In the genomic region with DNA sequence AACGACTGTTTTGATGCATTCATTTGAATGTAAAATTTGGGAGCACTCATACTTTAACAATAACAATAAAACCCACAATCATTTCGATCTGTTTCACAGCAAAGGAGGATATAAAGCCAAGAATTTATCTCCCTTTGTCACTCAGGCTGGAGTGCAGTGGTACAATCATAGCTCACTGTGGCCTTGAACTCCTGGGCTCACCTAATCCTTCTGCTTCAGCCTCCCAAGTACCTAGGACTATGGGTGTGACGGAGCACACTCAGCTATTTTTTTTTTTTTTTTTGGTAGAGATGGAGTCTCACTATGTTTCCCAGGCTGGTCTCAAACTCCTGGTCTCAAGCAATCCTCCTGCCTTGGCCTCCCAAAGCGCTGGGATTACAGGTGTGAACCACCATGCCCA, we compare ENCODE assay signal across 15 cellular contexts. TPM values are rescaled to one million over a fixed set of nuclear protein-coding genes. Genes with fewer than 3 reads are reported as not detected.
DNase-seq lines count a peak whose midpoint lies in the region; ATAC-seq, FAIRE-seq and TF ChIP-seq lines count a peak whose summit lies in the region.
"Not testable (repeated sequence)": the region's sequence is repeated elsewhere in the genome, so short reads cannot be mapped to it uniquely, and the experiment has no call there.
"Had no signal": no experiment of that assay in that cellular context is flagged by ENCODE, and none has a peak within 500 bp of the region (broad histone marks: within the 10 kb centered on the region; RNA-seq: fewer than 3 reads in every experiment).

No MANE protein-coding gene starts in this region.

- POLR2A ChIA-PET in PC-3 (lab: Charles Lee; ENCODE audit: unreplicated experiment), result not testable (repeated sequence)
- POLR2A ChIA-PET in endothelial cell of umbilical vein (lab: Charles Lee), result interaction anchor here (3.6 kb wide), 1 partner anchor 113 kb away, joined by 25 read pairs; a partner anchor contains a TSS

- not testable (repeated sequence) for H3K4me3 Mint-ChIP-seq in CD4-positive, CD25-positive, alpha-beta regulatory T cell; T-helper 17 cell; mesothelial cell of epicardium

- intact Hi-C loops in PC-3 (cut with micrococcal nuclease); endothelial cell of umbilical vein (cut with micrococcal nuclease): not testable (repeated sequence)

- peaks cover 5 to 12% (median 10%) of the 10 kb centered on the region in 4 donors for H3K4me1 Mint-ChIP-seq in CD4-positive, CD25-positive, alpha-beta regulatory T cell
- H3K4me1 Mint-ChIP-seq in T-helper 17 cell, result not testable (repeated sequence)
- H3K4me1 Mint-ChIP-seq in mesothelial cell of epicardium, result peaks cover 27% of the 10 kb centered on the region

- not testable (repeated sequence) for H3K9me3 ChIP-seq in CD4-positive, CD25-positive, alpha-beta regulatory T cell (ENCODE audit: control insufficient read depth in 2 of 2, low read length in 2 of 2); PC-3 (ENCODE audit: low read length); T-helper 17 cell (ENCODE audit: control insufficient read depth, low read length, poor library complexity, severe bottlenecking); endothelial cell of umbilical vein (replicated peaks; ENCODE audit: control insufficient read depth, insufficient read depth, low read length); hepatocyte (ENCODE audit: low read depth); smooth muscle cell (replicated peaks; ENCODE audit: low read depth)

- 92% methylated on average over 4 of the region's 4 CpGs for WGBS in hepatocyte (ENCODE audit: low lambda C conversion rate, missing lambda C conversion rate)
- 89% methylated on average over 4 of the region's 4 CpGs for WGBS in smooth muscle cell (ENCODE audit: low lambda C conversion rate)

- DNase-seq in CD4-positive, CD25-positive, alpha-beta regulatory T cell; PC-3; T-helper 17 cell; endothelial cell of umbilical vein (ENCODE audit: low read depth, low spot score); hepatocyte (ENCODE audit: low spot score); mesothelial cell of epicardium (ENCODE audit: low spot score in 2 of 2, unreplicated experiment in 2 of 2); smooth muscle cell (lab: John Stamatoyannopoulos, UW; ENCODE audit: unreplicated experiment): not testable (repeated sequence)

- not testable (repeated sequence) for H3K36me3 Mint-ChIP-seq in CD4-positive, CD25-positive, alpha-beta regulatory T cell; T-helper 17 cell (ENCODE audit: low read depth); mesothelial cell of epicardium

- peak overlapping the region; percentile 37 for H3K27ac ChIP-seq in CD4-positive, CD25-positive, alpha-beta regulatory T cell (ENCODE audit: insufficient read depth, low read length, poor library complexity, severe bottlenecking)
- peak overlapping the region; percentile 92 for H3K27ac ChIP-seq in PC-3 (ENCODE audit: low read length)
- peak overlapping the region; percentile 45 for H3K27ac ChIP-seq in endothelial cell of umbilical vein (ENCODE audit: insufficient read depth, low read depth, low read length)
- H3K27ac ChIP-seq in hepatocyte, result peak overlapping the region; percentile 85
- peak overlapping the region; percentile 95 for H3K27ac ChIP-seq in smooth muscle cell (ENCODE audit: low read depth)

- H3K36me3 ChIP-seq in CD4-positive, CD25-positive, alpha-beta regulatory T cell (ENCODE audit: control insufficient read depth, insufficient read depth, low read length); PC-3 (ENCODE audit: low read depth, low read length); endothelial cell of umbilical vein (ENCODE audit: control insufficient read depth in 2 of 2, extremely low read depth in 1 of 2, insufficient read depth in 2 of 2, low read length in 2 of 2); hepatocyte (replicated peaks; ENCODE audit: insufficient read depth, low read depth); smooth muscle cell (ENCODE audit: low read depth): not testable (repeated sequence)

- not testable (repeated sequence) for FAIRE-seq in endothelial cell of umbilical vein (lab: Jason Lieb, UNC)

- TF ChIP-seq CTCF in PC-3 (conservative IDR thresholded peaks at IDR 0.05; ENCODE audit: low read depth, low read length); endothelial cell of umbilical vein (IDR thresholded peaks at IDR 0.05; ENCODE audit: extremely low read depth in 1 of 2, insufficient read depth in 1 of 2, low read depth in 1 of 2, low read length in 2 of 2); hepatocyte (IDR thresholded peaks at IDR 0.05; ENCODE audit: poor library complexity); mesothelial cell of epicardium (IDR thresholded peaks at IDR 0.05; ENCODE audit: unreplicated experiment); smooth muscle cell (IDR thresholded peaks at IDR 0.05; ENCODE audit: borderline replicate concordance, insufficient read depth, poor library complexity, severe bottlenecking): not testable (repeated sequence)

- not testable (repeated sequence) for BruUV-seq in PC-3 (replicated peaks; lab: Mats Ljungman, UMichigan); endothelial cell of umbilical vein (replicated peaks; lab: Mats Ljungman, UMichigan)

- H3F3A ChIP-seq in PC-3 (ENCODE audit: low read length, unreplicated experiment) (peaks cover 11% of the 10 kb centered on the region), smooth muscle cell (ENCODE audit: low read depth) (peaks cover 26% of the 10 kb centered on the region)

- not testable (repeated sequence) for H3K9me1 ChIP-seq in endothelial cell of umbilical vein (replicated peaks; ENCODE audit: control insufficient read depth, extremely low read depth, insufficient read depth, low read length)

- H3K27me3 Mint-ChIP-seq in CD4-positive, CD25-positive, alpha-beta regulatory T cell; T-helper 17 cell; mesothelial cell of epicardium (ENCODE audit: low read depth): not testable (repeated sequence)

- CTCF ChIA-PET in PC-3 (lab: Charles Lee), result not testable (repeated sequence)
- CTCF ChIA-PET in endothelial cell of umbilical vein (lab: Charles Lee), result interaction anchor here (0.9 kb wide), 1 partner anchor 114 kb away, joined by 3 read pairs; a partner anchor contains a TSS

- not testable (repeated sequence) for TF ChIP-seq POLR2A in endothelial cell of umbilical vein (IDR thresholded peaks at IDR 0.05; ENCODE audit: low read depth, low read length)

- dilution Hi-C loops in endothelial cell of umbilical vein (cut with MboI; ENCODE audit: extremely low pct_ligation_motif_present, low sequenced_read_pairs), result not testable (repeated sequence)

- not testable (repeated sequence) for ATAC-seq in CD4-positive, CD25-positive, alpha-beta regulatory T cell (ENCODE audit: low read depth in 2 of 2); PC-3; T-helper 17 cell

- H3K4me2 ChIP-seq in PC-3 (ENCODE audit: low read length), result peak overlapping the region; percentile 67
- not testable (repeated sequence) for H3K4me2 ChIP-seq in endothelial cell of umbilical vein (ENCODE audit: insufficient read depth, low read length); hepatocyte
- peak overlapping the region; percentile 66 for H3K4me2 ChIP-seq in smooth muscle cell

- H3K9me3 Mint-ChIP-seq in CD4-positive, CD25-positive, alpha-beta regulatory T cell; mesothelial cell of epicardium: not testable (repeated sequence)

- H3K9ac ChIP-seq in PC-3 (ENCODE audit: low read length), result peak overlapping the region; percentile 56
- H3K9ac ChIP-seq in endothelial cell of umbilical vein (replicated peaks; ENCODE audit: extremely low read depth, insufficient read depth, low read length); smooth muscle cell (ENCODE audit: low read depth): not testable (repeated sequence)

- H3K4me3 ChIP-seq in CD4-positive, CD25-positive, alpha-beta regulatory T cell (ENCODE audit: low read depth, low read length); PC-3 (ENCODE audit: low read length); endothelial cell of umbilical vein (replicated peaks in 1 of 3; ENCODE audit: insufficient read depth in 1 of 3, low read depth in 1 of 3, low read length in 3 of 3); hepatocyte; smooth muscle cell: not testable (repeated sequence)

- not testable (repeated sequence) for H3K4me1 ChIP-seq in CD4-positive, CD25-positive, alpha-beta regulatory T cell (ENCODE audit: control insufficient read depth, insufficient read depth, low read length, poor library complexity, severe bottlenecking)
- peaks cover 52% of the 10 kb centered on the region for H3K4me1 ChIP-seq in PC-3 (ENCODE audit: insufficient read depth, low read length)
- H3K4me1 ChIP-seq in endothelial cell of umbilical vein (ENCODE audit: control insufficient read depth, extremely low read depth, insufficient read depth, low read length), result peaks cover 39% of the 10 kb centered on the region
- H3K4me1 ChIP-seq in hepatocyte (ENCODE audit: insufficient read depth), result peaks cover 24% of the 10 kb centered on the region
- H3K4me1 ChIP-seq in smooth muscle cell (ENCODE audit: low read depth), result peaks cover 26% of the 10 kb centered on the region

- H3K27me3 ChIP-seq in CD4-positive, CD25-positive, alpha-beta regulatory T cell (ENCODE audit: control insufficient read depth, insufficient read depth, low read length); PC-3 (ENCODE audit: low read length); endothelial cell of umbilical vein (ENCODE audit: control insufficient read depth in 2 of 2, insufficient read depth in 2 of 2, low read length in 2 of 2); hepatocyte; smooth muscle cell (ENCODE audit: low read depth): not testable (repeated sequence)

- not testable (repeated sequence) for H3K9me2 ChIP-seq in PC-3 (replicated peaks; ENCODE audit: low read length); hepatocyte (replicated peaks; ENCODE audit: insufficient read depth)

- H2AFZ ChIP-seq in PC-3 (ENCODE audit: low read length); endothelial cell of umbilical vein (ENCODE audit: low read depth, low read length); hepatocyte; smooth muscle cell (ENCODE audit: low read depth): not testable (repeated sequence)

- H4K20me1 ChIP-seq in PC-3 (ENCODE audit: low read length); endothelial cell of umbilical vein (replicated peaks; ENCODE audit: control insufficient read depth, extremely low read depth, insufficient read depth, low read length); hepatocyte (ENCODE audit: insufficient read depth, poor library complexity, severe bottlenecking); smooth muscle cell (ENCODE audit: low read depth): not testable (repeated sequence)

- not testable (repeated sequence) for H3K27ac Mint-ChIP-seq in CD4-positive, CD25-positive, alpha-beta regulatory T cell
- H3K27ac Mint-ChIP-seq in T-helper 17 cell, result peak overlapping the region; percentile 39
- peak overlapping the region; percentile 88 for H3K27ac Mint-ChIP-seq in mesothelial cell of epicardium

- H3K79me2 ChIP-seq in PC-3 (ENCODE audit: low read length) (peaks cover 43% of the 10 kb centered on the region), hepatocyte (peaks cover 29% of the 10 kb centered on the region), smooth muscle cell (ENCODE audit: low read depth) (peaks cover 13% of the 10 kb centered on the region)
- not testable (repeated sequence) for H3K79me2 ChIP-seq in endothelial cell of umbilical vein (ENCODE audit: control insufficient read depth, insufficient read depth, low read length)

RNA-seq across cellular contexts. Expression of a gene that starts 11.2 kb away (rescaled TPM):
- total RNA-seq in CD4-positive, CD25-positive, alpha-beta regulatory T cell, result 13.5 TPM
- polyA plus RNA-seq in CD4-positive, CD25-positive, alpha-beta regulatory T cell, result 10 to 100 TPM; 13.9 to 20.9 (median 15.2) TPM
- total RNA-seq in PC-3 (2014; rRNA removed) (30.4 and 34.0 TPM in 2 replicates), T-helper 17 cell (10 to 100 TPM; 10.9 to 14.9 TPM), endothelial cell of umbilical vein (20.9 and 24.3 TPM in 2 replicates), hepatocyte (21.9 and 27.0 TPM in 2 replicates), mesothelial cell of epicardium (45.2 to 55.7 TPM (median 50.5 TPM) in 3 replicates), smooth muscle cell (38.5 and 38.7 TPM in 2 replicates)
- polyA plus RNA-seq in endothelial cell of umbilical vein (7.6 and 9.8 TPM in 2 replicates), hepatocyte (35.3 and 45.1 TPM in 2 replicates), smooth muscle cell (54.0 and 54.3 TPM in 2 replicates)
- polyA plus RNA-seq in endothelial cell of umbilical vein (2011; cell fraction: cytosol; rRNA removed), result 14.2 and 14.5 TPM in 2 replicates
- polyA plus RNA-seq in endothelial cell of umbilical vein (2011; cell fraction: nucleus; rRNA removed), result 6.9 and 7.6 TPM in 2 replicates
- 31.7 and 34.1 TPM in 2 replicates for polyA plus RNA-seq in endothelial cell of umbilical vein (2012)
- 3.4 and 6.6 TPM in 2 replicates for polyA minus RNA-seq in endothelial cell of umbilical vein
- polyA minus RNA-seq in endothelial cell of umbilical vein (2011; cell fraction: cytosol; rRNA and poly(A)+ RNA removed), result 11.3 TPM
- 3.1 and 3.4 TPM in 2 replicates for polyA minus RNA-seq in endothelial cell of umbilical vein (2011; cell fraction: nucleus; rRNA and poly(A)+ RNA removed)

RNA-seq across cellular contexts. Expression of a gene that starts 11.3 kb away (rescaled TPM):
- not detected for total RNA-seq in CD4-positive, CD25-positive, alpha-beta regulatory T cell
- polyA plus RNA-seq in CD4-positive, CD25-positive, alpha-beta regulatory T cell, result not detected
- total RNA-seq in PC-3 (2014; rRNA removed), result not detected in 2 replicates
- total RNA-seq in T-helper 17 cell, result not detected
- total RNA-seq in endothelial cell of umbilical vein, result not detected in 2 replicates
- polyA plus RNA-seq in endothelial cell of umbilical vein, result not detected in 2 replicates
- polyA plus RNA-seq in endothelial cell of umbilical vein (2011; cell fraction: cytosol; rRNA removed), result not detected in 2 replicates
- not detected in 2 replicates for polyA plus RNA-seq in endothelial cell of umbilical vein (2011; cell fraction: nucleus; rRNA removed)
- polyA plus RNA-seq in endothelial cell of umbilical vein (2012), result not detected in 2 replicates
- polyA minus RNA-seq in endothelial cell of umbilical vein, result not detected in 2 replicates
- polyA minus RNA-seq in endothelial cell of umbilical vein (2011; cell fraction: cytosol; rRNA and poly(A)+ RNA removed), result not detected
- not detected in 2 replicates for polyA minus RNA-seq in endothelial cell of umbilical vein (2011; cell fraction: nucleus; rRNA and poly(A)+ RNA removed)
- 0.60 and 2.8 TPM in 2 replicates for total RNA-seq in hepatocyte
- polyA plus RNA-seq in hepatocyte, result 0.58 TPM in 1 of 2 replicates, not detected in the other
- 0.13 TPM in 1 of 3 replicates, not detected in the others for total RNA-seq in mesothelial cell of epicardium
- total RNA-seq in smooth muscle cell, result not detected in 2 replicates
- polyA plus RNA-seq in smooth muscle cell, result 0.45 TPM in 1 of 2 replicates, not detected in the other
- total RNA-seq: A172; CD4-positive, alpha-beta memory T cell; Daoy; HFFc6; HT1080; IMR-90 had no signal
- polyA plus RNA-seq: BJ, GM23338, IMR-90 had no signal

Comparison
In these comparisons a context has a peak if more than half of its experiments do, and no peak if none do; other contexts are left out.
1. H3K27ac ChIP-seq: peak in every context shown above with its lines; median percentile 95 in smooth muscle cell; 92 in PC-3; 85 in hepatocyte; 45 in endothelial cell of umbilical vein; 37 in CD4-positive, CD25-positive, alpha-beta regulatory T cell.